In genomic region chr4:7189475-7190277, GRCh38 we compare ENCODE assay signal across 16 cellular contexts. TPM values are rescaled to one million over a fixed set of nuclear protein-coding genes. Genes with fewer than 3 reads are reported as not detected.
DNase-seq lines count a peak whose midpoint lies in the region; ATAC-seq, FAIRE-seq and TF ChIP-seq lines count a peak whose summit lies in the region.
"Had no signal": no experiment of that assay in that cellular context is flagged by ENCODE, and none has a peak within 500 bp of the region (broad histone marks: within the 10 kb centered on the region; RNA-seq: fewer than 3 reads in every experiment).

No MANE protein-coding gene starts in this region.

- H3K36me3 ChIP-seq in K562 (ENCODE audit: control insufficient read depth, insufficient read depth, low read length) (no peaks in the 10 kb centered on the region), prostate gland (no peaks in the 10 kb centered on the region)
- H3K36me3 ChIP-seq: breast epithelium had no signal

- no peak overlapping the region for H3K27ac ChIP-seq in H9 (ENCODE audit: insufficient read length, low read depth, low read length)
- H3K27ac ChIP-seq in K562 (ENCODE audit: extremely low read depth, low read depth, low read length): no peak overlapping the region
- no peak overlapping the region for H3K27ac ChIP-seq in prostate gland
- H3K27ac ChIP-seq: breast epithelium had no signal

- no peaks in the 10 kb centered on the region for H3K9me1 ChIP-seq in K562 (ENCODE audit: control insufficient read depth, insufficient read depth, low read length)

- H3K9me3 Mint-ChIP-seq in H9: peaks cover 0 to 2% of the 10 kb centered on the region in 2 experiments; a peak in 3 of 5 replicates
- no peaks in the 10 kb centered on the region for H3K9me3 Mint-ChIP-seq in natural killer cell treated with Interleukin-12 subunit alpha and Interleukin-12 subunit beta and Interleukin-15 and Interleukin-18, amount 100 ng/mL, for 72 hours
- H3K9me3 Mint-ChIP-seq: naive B cell; T-helper 1 cell treated with Interleukin-12 subunit alpha and Interleukin-12 subunit beta and Interleukin-4 antibody, amounts not matched to agents 30 μg/mL and 1 μg/mL, for 36 hours had no signal

- ATAC-seq in K562 (peak; percentile 18; the same call in 2 of the 3 replicates), GM18519 (IDR thresholded peaks at IDR 0.05; ENCODE audit: low FRiP score, unreplicated experiment) (no peak)
- ATAC-seq in natural killer cell treated with Interleukin-12 subunit alpha and Interleukin-12 subunit beta and Interleukin-15 and Interleukin-18, amount 100 ng/mL, for 72 hours: no peak

- TF ChIP-seq RAD21 in K562 (CRISPR knock-in tag; conservative IDR thresholded peaks at IDR 0.05 in 1 of 2, IDR thresholded peaks at IDR 0.05 in 1 of 2): no peak

- no peak overlapping the region for H3K18ac ChIP-seq in H9 (ENCODE audit: insufficient read length, low read depth, low read length)

- no peaks in the 10 kb centered on the region for H3K9me3 ChIP-seq in H9 (ENCODE audit: control insufficient read depth, low read depth, low read length)
- no peaks in the 10 kb centered on the region for H3K9me3 ChIP-seq in K562 (replicated peaks; ENCODE audit: control insufficient read depth, insufficient read depth, low read depth, low read length)
- H3K9me3 ChIP-seq in prostate gland: no peaks in the 10 kb centered on the region
- H3K9me3 ChIP-seq: breast epithelium had no signal

- H3K79me2 ChIP-seq in H9 (ENCODE audit: insufficient read depth, low read length) (no peaks in the 10 kb centered on the region), K562 (ENCODE audit: control insufficient read depth, insufficient read depth, low read length) (no peaks in the 10 kb centered on the region)

- H3K4me2 ChIP-seq in H9 (ENCODE audit: insufficient read depth, insufficient read length, low read length) (no peak overlapping the region), K562 (ENCODE audit: insufficient read depth, low read length) (no peak overlapping the region)

- no peak overlapping the region for H2BK15ac ChIP-seq in H9 (ENCODE audit: low read depth, low read length)

- H3K27me3 Mint-ChIP-seq in H9 (ENCODE audit: low read depth): peaks cover 71% of the 10 kb centered on the region
- peaks cover 26 to 27% of the 10 kb centered on the region in 2 donors for H3K27me3 Mint-ChIP-seq in natural killer cell treated with Interleukin-12 subunit alpha and Interleukin-12 subunit beta and Interleukin-15 and Interleukin-18, amount 100 ng/mL, for 72 hours

- no peak for TF ChIP-seq EP300 in K562 (IDR thresholded peaks at IDR 0.05; ENCODE audit: low read length)

- H3K14ac ChIP-seq in H9 (ENCODE audit: insufficient read depth, low read length): no peak overlapping the region

- in situ Hi-C loops in K562 (cut with MboI): no loop called here

- no peak overlapping the region for H3K4me3 Mint-ChIP-seq in H9
- H3K4me3 Mint-ChIP-seq in natural killer cell treated with Interleukin-12 subunit alpha and Interleukin-12 subunit beta and Interleukin-15 and Interleukin-18, amount 100 ng/mL, for 72 hours: no peak overlapping the region
- H3K4me3 Mint-ChIP-seq: T-helper 1 cell treated with Interleukin-12 subunit alpha and Interleukin-12 subunit beta and Interleukin-4 antibody, amounts not matched to agents 30 μg/mL and 1 μg/mL, for 36 hours had no signal

- POLR2A ChIA-PET in K562 (lab: Yijun Ruan, JAX): interaction anchor here (0.6 to 0.9 kb wide), 4 partner anchors 46 to 930 kb away, joined by 3 to 5 read pairs (median 3); no protein-coding TSS in a partner anchor

- H3K79me1 ChIP-seq in H9 (ENCODE audit: insufficient read depth, low read depth, low read length, poor library complexity, severe bottlenecking): no peaks in the 10 kb centered on the region

- WGBS in H9 (ENCODE audit: extremely low coverage, insufficient read length, low lambda C conversion rate): no CpG with 5 or more reads among the region's 11 CpGs
- 0% methylated on average over 11 of the region's 11 CpGs for WGBS in K562 (ENCODE audit: insufficient coverage, low coverage, missing lambda C conversion rate)
- WGBS in prostate gland: 56% methylated on average over 11 of the region's 11 CpGs

- no peak overlapping the region for H2BK5ac ChIP-seq in H9 (ENCODE audit: insufficient read length, low read length)

- H3K27ac Mint-ChIP-seq in H9: no peak overlapping the region; a peak in 1 of 7 replicates
- H3K27ac Mint-ChIP-seq in natural killer cell treated with Interleukin-12 subunit alpha and Interleukin-12 subunit beta and Interleukin-15 and Interleukin-18, amount 100 ng/mL, for 72 hours: no peak overlapping the region
- H3K27ac Mint-ChIP-seq: naive B cell; T-helper 1 cell treated with Interleukin-12 subunit alpha and Interleukin-12 subunit beta and Interleukin-4 antibody, amounts not matched to agents 30 μg/mL and 1 μg/mL, for 36 hours had no signal

- H3K4ac ChIP-seq in H9 (ENCODE audit: low read depth, low read length): no peak overlapping the region

- H4K20me1 ChIP-seq in H9 (ENCODE audit: control insufficient read depth, insufficient read depth, insufficient read length) (no peaks in the 10 kb centered on the region), K562 (replicated peaks; ENCODE audit: control insufficient read depth, insufficient read depth, low read length) (peaks cover 14% of the 10 kb centered on the region; the same call in 1 of the 2 replicates)

- H2BK120ac ChIP-seq in H9 (ENCODE audit: low read depth, low read length, poor library complexity, severe bottlenecking): no peak overlapping the region

- peaks cover 8 to 10% of the 10 kb centered on the region in 2 experiments for H3K4me1 Mint-ChIP-seq in H9
- H3K4me1 Mint-ChIP-seq in natural killer cell treated with Interleukin-12 subunit alpha and Interleukin-12 subunit beta and Interleukin-15 and Interleukin-18, amount 100 ng/mL, for 72 hours (ENCODE audit: low read depth in 2 of 2): peaks cover 0 to 2% of the 10 kb centered on the region in 2 donors

- H3K23ac ChIP-seq in H9 (ENCODE audit: insufficient read length, low read depth, low read length): no peak overlapping the region

- H4K8ac ChIP-seq in H9 (replicated peaks; ENCODE audit: insufficient read length, low read depth, low read length): no peak overlapping the region

- no peak overlapping the region for H3K56ac ChIP-seq in H9 (ENCODE audit: insufficient read length, low read depth, low read length)

- no peak overlapping the region for H2BK12ac ChIP-seq in H9 (ENCODE audit: insufficient read length, low read depth, low read length)

- H2AK5ac ChIP-seq in H9 (ENCODE audit: insufficient read length, low read length): no peak overlapping the region

- DNase-seq in DMS53 (lab: John Stamatoyannopoulos, UW) (peak; percentile 84), H9 (peak; percentile 35), K562 (ENCODE audit: extremely low read depth in 1 of 4, low spot score in 3 of 4) (no peak), D341Med (ENCODE audit: low spot score) (no peak), prostate gland (ENCODE audit: low spot score) (no peak)
- peak; percentile 42 for DNase-seq in natural killer cell treated with Interleukin-12 subunit alpha and Interleukin-12 subunit beta and Interleukin-15 and Interleukin-18, amount 100 ng/mL, for 72 hours (ENCODE audit: low spot score)
- DNase-seq: activated CD4-positive, alpha-beta T cell treated with anti-CD3 and anti-CD28 coated beads, Interleukin-2, amount 50 U/mL, for 4 hours; activated naive CD4-positive, alpha-beta T cell treated with Interleukin-2 at 50 U/mL for 16 hours; GOT3; MM.1S; naive B cell; NCI-H2171 treated with DMSO at 0.1 percent for 48 hours had no signal

- TF ChIP-seq POLR2A in K562 (conservative IDR thresholded peaks at IDR 0.05) (no peak), prostate gland (IDR thresholded peaks at IDR 0.05) (no peak)

- no peak overlapping the region for H2BK20ac ChIP-seq in H9 (ENCODE audit: low read depth, low read length, poor library complexity, severe bottlenecking)

- no peak for FAIRE-seq in K562 (lab: Jason Lieb, UNC)
- FAIRE-seq: RCC 7860 had no signal

- peaks cover 9% of the 10 kb centered on the region for H3K23me2 ChIP-seq in H9 (ENCODE audit: insufficient read length, low read depth, low read length, poor library complexity, severe bottlenecking)

- H3K4me3 ChIP-seq in K562: no peak overlapping the region
- H3K4me3 ChIP-seq in prostate gland: no peak overlapping the region
- H3K4me3 ChIP-seq: breast epithelium had no signal

- H4K5ac ChIP-seq in H9 (ENCODE audit: insufficient read length, low read depth, low read length): no peak overlapping the region

- no peaks in the 10 kb centered on the region; a peak in 2 of 7 replicates for H3K36me3 Mint-ChIP-seq in H9 (ENCODE audit: insufficient read depth in 1 of 3, low read depth in 3 of 3)
- H3K36me3 Mint-ChIP-seq in natural killer cell treated with Interleukin-12 subunit alpha and Interleukin-12 subunit beta and Interleukin-15 and Interleukin-18, amount 100 ng/mL, for 72 hours: no peaks in the 10 kb centered on the region
- H3K36me3 Mint-ChIP-seq: naive B cell had no signal

- H3K4me1 ChIP-seq in H9 (ENCODE audit: insufficient read depth, low read length) (no peaks in the 10 kb centered on the region), K562 (replicated peaks in 1 of 2; ENCODE audit: control insufficient read depth in 2 of 2, insufficient read depth in 2 of 2, low read length in 2 of 2) (peaks cover 0 to 10% of the 10 kb centered on the region in 2 experiments; a peak in 2 of 5 replicates), prostate gland (replicated peaks) (peaks cover 3% of the 10 kb centered on the region)

- H3K27me3 ChIP-seq in H9 (ENCODE audit: insufficient read depth, low read length): peaks cover 16% of the 10 kb centered on the region
- peaks cover 23 to 49% of the 10 kb centered on the region in 2 experiments; a peak in 4 of 5 replicates for H3K27me3 ChIP-seq in K562 (ENCODE audit: control insufficient read depth in 2 of 2, insufficient read depth in 2 of 2, low read length in 2 of 2)
- H3K27me3 ChIP-seq in prostate gland (replicated peaks; ENCODE audit: insufficient read depth): peaks cover 11% of the 10 kb centered on the region

- CTCF ChIA-PET in K562 (lab: Yijun Ruan, JAX; ENCODE audit: low intra/inter-chr PET ratio): no interaction called here

- H3K9ac ChIP-seq in H9 (ENCODE audit: extremely low read depth, insufficient read length, low read length) (no peak overlapping the region), K562 (ENCODE audit: insufficient read depth in 1 of 2, low read depth in 2 of 2, low read length in 2 of 2) (no peak overlapping the region)

- H3T11ph ChIP-seq in H9 (ENCODE audit: low read length): no peak overlapping the region

- H2AFZ ChIP-seq in H9 (ENCODE audit: low read length): no peak overlapping the region
- no peak overlapping the region for H2AFZ ChIP-seq in K562 (ENCODE audit: low read depth, low read length)

- intact Hi-C loops in K562 (cut with micrococcal nuclease) (loop anchor here (10.0 kb wide), 2 partner anchors 105 to 615 kb away; no protein-coding TSS in a partner anchor), prostate gland (cut with DNase I) (loop anchor here (5.0 to 10.0 kb wide), 3 partner anchors 275 to 795 kb away; no protein-coding TSS in a partner anchor)

- TF ChIP-seq CTCF in H9 (conservative IDR thresholded peaks at IDR 0.05): peak; percentile 26; the same call in 2 of the 3 replicates
- TF ChIP-seq CTCF in K562 (IDR thresholded peaks at IDR 0.05 in 2 of 3, conservative IDR thresholded peaks at IDR 0.05 in 1 of 3; ENCODE audit: insufficient read depth in 2 of 3, low read depth in 1 of 3, low read length in 3 of 3): no peak; a peak in 1 of 6 replicates
- no peak for TF ChIP-seq CTCF in prostate gland (IDR thresholded peaks at IDR 0.05)

- no peak overlapping the region for H4K91ac ChIP-seq in H9 (ENCODE audit: insufficient read length, low read depth, low read length)

- BruUV-seq in K562 (replicated peaks; lab: Mats Ljungman, UMichigan): no TSS peak

RNA-seq across cellular contexts. Expression of gene SORCS2, which starts 2.7 kb away (rescaled TPM):
- total RNA-seq in H9 (2021) (0.57 and 0.72 TPM in 2 replicates), K562 (2014; rRNA removed) (not detected in 2 replicates), K562 (2014; rRNA removed; fragmentation: Illumina TruSeq; extraction: Trizol) (not detected in 2 replicates), K562 (2015; rRNA removed; fragmentation: Illumina TruSeq; extraction: Trizol) (not detected in 2 replicates), K562 (2021) (0.04 TPM in 1 of 2 replicates, not detected in the other), prostate gland (1 to 10 TPM; 1.0 to 4.4 TPM)
- total RNA-seq in K562 (2011; cell fraction: chromatin; rRNA removed; ENCODE audit: low replicate concordance): not detected in 2 replicates
- total RNA-seq in K562 (2011; cell fraction: nucleolus; rRNA removed): not detected in 2 replicates
- total RNA-seq in K562 (2011; cell fraction: nucleoplasm; rRNA removed): not detected in 2 replicates
- polyA plus RNA-seq in K562 (2011; rRNA removed) (not detected in 2 replicates), K562 (2014; fragmentation: Illumina TruSeq; extraction: Trizol) (not detected in 2 replicates), K562 (2014; fragmentation: Nextera tagmentation; extraction: Ambion mirVana) (not detected), K562 (2014; rRNA removed) (not detected in 2 replicates)
- 0.03 TPM in 1 of 2 replicates, not detected in the other for polyA plus RNA-seq in K562 (2011; cell fraction: cytosol; rRNA removed)
- 0.18 TPM in 1 of 2 replicates, not detected in the other for polyA plus RNA-seq in K562 (2011; cell fraction: nucleus; rRNA removed)
- polyA plus RNA-seq in K562 (2012): 0.11 TPM in 1 of 2 replicates, not detected in the other
- polyA minus RNA-seq in K562 (2011; rRNA and poly(A)+ RNA removed): not detected in 2 replicates
- not detected in 2 replicates for polyA minus RNA-seq in K562 (2011; cell fraction: cytosol; rRNA and poly(A)+ RNA removed)
- not detected in 2 replicates for polyA minus RNA-seq in K562 (2011; cell fraction: nucleus; rRNA and poly(A)+ RNA removed)
- total RNA-seq in natural killer cell treated with Interleukin-12 subunit alpha and Interleukin-12 subunit beta and Interleukin-15 and Interleukin-18, amount 100 ng/mL, for 72 hours: under 1 TPM; 0.17 to 0.21 TPM

Comparison
In these comparisons a context has a peak if more than half of its experiments do, and no peak if none do; other contexts are left out.
1. DNase-seq: peak in DMS53 (single experiment), H9 (single experiment) and natural killer cell treated with Interleukin-12 subunit alpha and Interleukin-12 subunit beta and Interleukin-15 and Interleukin-18, amount 100 ng/mL, for 72 hours (single experiment); none in K562 (0 of 4), D341Med (single experiment) and prostate gland (single experiment).